In genomic region chr7:136193940-136194339, GRCh38 we compare ENCODE assay signal across 29 cellular contexts.
DNase-seq lines count a peak whose midpoint lies in the region; ATAC-seq, FAIRE-seq and TF ChIP-seq lines count a peak whose summit lies in the region.
"Had no signal": no experiment of that assay in that cellular context is flagged by ENCODE, and none has a peak within 500 bp of the region (broad histone marks: within the 10 kb centered on the region; RNA-seq: fewer than 3 reads in every experiment).

No MANE protein-coding gene starts in this region.

- in situ Hi-C loops in K562 (cut with MboI): no loop called here

- H3K4me2 ChIP-seq in K562 (ENCODE audit: insufficient read depth, low read length): no peak overlapping the region
- H3K4me2 ChIP-seq: A549; BLaER1; BLaER1 treated with 17β-estradiol and CSF1 and Interleukin-3, amounts not matched to agents 10 nM and 100 nM had no signal

- no TSS peak for BruUV-seq in K562 (replicated peaks; lab: Mats Ljungman, UMichigan)

- WGBS in K562 (ENCODE audit: insufficient coverage, low coverage, missing lambda C conversion rate): 20% methylated on average over 6 of the region's 6 CpGs

- ATAC-seq in K562 (no peak), GM19324 (IDR thresholded peaks at IDR 0.05; ENCODE audit: low FRiP score, unreplicated experiment) (no peak)
- ATAC-seq: A549; CD8-positive, alpha-beta T cell had no signal

- TF ChIP-seq POLR2A in K562 (conservative IDR thresholded peaks at IDR 0.05): no peak

- no peaks in the 10 kb centered on the region for H4K20me1 ChIP-seq in K562 (replicated peaks; ENCODE audit: control insufficient read depth, insufficient read depth, low read length)
- H4K20me1 ChIP-seq: BLaER1; BLaER1 treated with 17β-estradiol and CSF1 and Interleukin-3, amounts not matched to agents 10 nM and 100 nM had no signal

- TF ChIP-seq CTCF in K562 (IDR thresholded peaks at IDR 0.05 in 2 of 3, conservative IDR thresholded peaks at IDR 0.05 in 1 of 3; ENCODE audit: insufficient read depth in 2 of 3, low read depth in 1 of 3, low read length in 3 of 3): no peak

- H3K9ac ChIP-seq in K562 (ENCODE audit: insufficient read depth in 1 of 2, low read depth in 2 of 2, low read length in 2 of 2): no peak overlapping the region
- H3K9ac ChIP-seq: BLaER1; BLaER1 treated with 17β-estradiol and CSF1 and Interleukin-3, amounts not matched to agents 10 nM and 100 nM had no signal

- no peak for TF ChIP-seq RAD21 in K562 (CRISPR knock-in tag; conservative IDR thresholded peaks at IDR 0.05 in 1 of 2, IDR thresholded peaks at IDR 0.05 in 1 of 2)

- no peaks in the 10 kb centered on the region for H3K27me3 ChIP-seq in K562 (ENCODE audit: control insufficient read depth in 2 of 2, insufficient read depth in 2 of 2, low read length in 2 of 2)
- H3K27me3 ChIP-seq: BE2C; BLaER1; BLaER1 treated with 17β-estradiol and CSF1 and Interleukin-3, amounts not matched to agents 10 nM and 100 nM had no signal

- H2AFZ ChIP-seq in K562 (ENCODE audit: low read depth, low read length): no peak overlapping the region

- H3K4me1 ChIP-seq in K562 (replicated peaks in 1 of 2; ENCODE audit: control insufficient read depth in 2 of 2, insufficient read depth in 2 of 2, low read length in 2 of 2): no peaks in the 10 kb centered on the region
- H3K4me1 ChIP-seq: A549; BE2C; BLaER1; BLaER1 treated with 17β-estradiol and CSF1 and Interleukin-3, amounts not matched to agents 10 nM and 100 nM; Caco-2 had no signal

- no peak for FAIRE-seq in K562 (lab: Jason Lieb, UNC)
- FAIRE-seq: A204.1, A549, D721Med had no signal

- intact Hi-C loops in K562 (cut with micrococcal nuclease): no loop called here

- no peak overlapping the region for H3K4me3 ChIP-seq in K562
- H3K4me3 ChIP-seq: A549; BLaER1; BLaER1 treated with 17β-estradiol and CSF1 and Interleukin-3, amounts not matched to agents 10 nM and 100 nM had no signal

- no peak for TF ChIP-seq EP300 in K562 (IDR thresholded peaks at IDR 0.05; ENCODE audit: low read length)

- CTCF ChIA-PET in K562 (lab: Yijun Ruan, JAX; ENCODE audit: low intra/inter-chr PET ratio): no interaction called here

- H3K27ac ChIP-seq in K562 (ENCODE audit: extremely low read depth, low read depth, low read length): no peak overlapping the region
- H3K27ac ChIP-seq: 22Rv1; A549; BLaER1; BLaER1 treated with 17β-estradiol and CSF1 and Interleukin-3, amounts not matched to agents 10 nM and 100 nM; C4-2B had no signal

- POLR2A ChIA-PET in K562 (lab: Yijun Ruan, JAX): no interaction called here

- H3K36me3 ChIP-seq in K562 (ENCODE audit: control insufficient read depth, insufficient read depth, low read length): no peaks in the 10 kb centered on the region; the same call in 2 of the 3 replicates
- H3K36me3 ChIP-seq: BE2C; BLaER1; BLaER1 treated with 17β-estradiol and CSF1 and Interleukin-3, amounts not matched to agents 10 nM and 100 nM had no signal

- DNase-seq in K562 (ENCODE audit: extremely low read depth in 1 of 4, low spot score in 3 of 4): no peak
- DNase-seq: 8988T; ACHN; AML-193; BE2C; C1 segment of cervical spinal cord; Caco-2; Calu3; CD4-positive, alpha-beta memory T cell; CD4-positive, alpha-beta T cell; CD4-positive, CD25-positive, alpha-beta regulatory T cell; CD8-positive, alpha-beta memory T cell; CD8-positive, alpha-beta T cell; COR-L47; DMS 273 treated with DMSO at 0.1 percent for 48 hours; DMS153; DMS53; DMS79; DMS79 treated with DMSO at 0.1 percent for 48 hours; DND-41; EL had no signal

- H3K9me1 ChIP-seq in K562 (ENCODE audit: control insufficient read depth, insufficient read depth, low read length): no peaks in the 10 kb centered on the region

- H3K9me3 ChIP-seq in K562 (replicated peaks; ENCODE audit: control insufficient read depth, insufficient read depth, low read depth, low read length): no peaks in the 10 kb centered on the region; the same call in 1 of the 2 replicates
- H3K9me3 ChIP-seq: A549, BE2C had no signal

- H3K79me2 ChIP-seq in K562 (ENCODE audit: control insufficient read depth, insufficient read depth, low read length): peaks cover 3% of the 10 kb centered on the region; the same call in 1 of the 3 replicates

TF ChIP-seq in K562, 482 proteins besides CTCF, POLR2A, EP300 and RAD21:
- no peak for TF ChIP-seq ZNF174 (CRISPR knock-in tag; IDR thresholded peaks at IDR 0.05)
- TF ChIP-seq PYGO2 (tag; IDR thresholded peaks at IDR 0.05): no peak
- TF ChIP-seq, protein P1, sequence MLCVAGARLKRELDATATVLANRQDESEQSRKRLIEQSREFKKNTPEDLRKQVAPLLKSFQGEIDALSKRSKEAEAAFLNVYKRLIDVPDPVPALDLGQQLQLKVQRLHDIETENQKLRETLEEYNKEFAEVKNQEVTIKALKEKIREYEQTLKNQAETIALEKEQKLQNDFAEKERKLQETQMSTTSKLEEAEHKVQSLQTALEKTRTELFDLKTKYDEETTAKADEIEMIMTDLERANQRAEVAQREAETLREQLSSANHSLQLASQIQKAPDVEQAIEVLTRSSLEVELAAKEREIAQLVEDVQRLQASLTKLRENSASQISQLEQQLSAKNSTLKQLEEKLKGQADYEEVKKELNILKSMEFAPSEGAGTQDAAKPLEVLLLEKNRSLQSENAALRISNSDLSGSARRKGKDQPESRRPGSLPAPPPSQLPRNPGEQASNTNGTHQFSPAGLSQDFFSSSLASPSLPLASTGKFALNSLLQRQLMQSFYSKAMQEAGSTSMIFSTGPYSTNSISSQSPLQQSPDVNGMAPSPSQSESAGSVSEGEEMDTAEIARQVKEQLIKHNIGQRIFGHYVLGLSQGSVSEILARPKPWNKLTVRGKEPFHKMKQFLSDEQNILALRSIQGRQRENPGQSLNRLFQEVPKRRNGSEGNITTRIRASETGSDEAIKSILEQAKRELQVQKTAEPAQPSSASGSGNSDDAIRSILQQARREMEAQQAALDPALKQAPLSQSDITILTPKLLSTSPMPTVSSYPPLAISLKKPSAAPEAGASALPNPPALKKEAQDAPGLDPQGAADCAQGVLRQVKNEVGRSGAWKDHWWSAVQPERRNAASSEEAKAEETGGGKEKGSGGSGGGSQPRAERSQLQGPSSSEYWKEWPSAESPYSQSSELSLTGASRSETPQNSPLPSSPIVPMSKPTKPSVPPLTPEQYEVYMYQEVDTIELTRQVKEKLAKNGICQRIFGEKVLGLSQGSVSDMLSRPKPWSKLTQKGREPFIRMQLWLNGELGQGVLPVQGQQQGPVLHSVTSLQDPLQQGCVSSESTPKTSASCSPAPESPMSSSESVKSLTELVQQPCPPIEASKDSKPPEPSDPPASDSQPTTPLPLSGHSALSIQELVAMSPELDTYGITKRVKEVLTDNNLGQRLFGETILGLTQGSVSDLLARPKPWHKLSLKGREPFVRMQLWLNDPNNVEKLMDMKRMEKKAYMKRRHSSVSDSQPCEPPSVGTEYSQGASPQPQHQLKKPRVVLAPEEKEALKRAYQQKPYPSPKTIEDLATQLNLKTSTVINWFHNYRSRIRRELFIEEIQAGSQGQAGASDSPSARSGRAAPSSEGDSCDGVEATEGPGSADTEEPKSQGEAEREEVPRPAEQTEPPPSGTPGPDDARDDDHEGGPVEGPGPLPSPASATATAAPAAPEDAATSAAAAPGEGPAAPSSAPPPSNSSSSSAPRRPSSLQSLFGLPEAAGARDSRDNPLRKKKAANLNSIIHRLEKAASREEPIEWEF (CRISPR knock-in tag; IDR thresholded peaks at IDR 0.05): peak; percentile 98
